Comparison of ENCODE assay signal across 15 cellular contexts in genomic region chr3:175433026-175433668, GRCh38.
A peak's percentile ranks its signal among the peaks of the same experiment; 100 is the strongest.
DNase-seq lines count a peak whose midpoint lies in the region; ATAC-seq, FAIRE-seq and TF ChIP-seq lines count a peak whose summit lies in the region.
"Had no signal": no experiment of that assay in that cellular context is flagged by ENCODE, and none has a peak within 500 bp of the region (broad histone marks: within the 10 kb centered on the region; RNA-seq: fewer than 3 reads in every experiment).

No MANE protein-coding gene starts in this region.

- FAIRE-seq in GM12892 (lab: Jason Lieb, UNC) = no peak

- DNase-seq in AG10803 (ENCODE audit: low read depth) (peak; percentile 76), M059J (ENCODE audit: low read depth) (peak; percentile 46), dedifferentiated amniotic fluid mesenchymal stem cell (ENCODE audit: extremely low spot score) (peak; percentile 79), non-pigmented ciliary epithelial cell (ENCODE audit: low read depth) (peak; percentile 70), GM12892 (ENCODE audit: insufficient read length) (no peak), NCI-H1105 (lab: John Stamatoyannopoulos, UW) (no peak), sigmoid colon (no peak)
- DNase-seq: activated CD4-positive, alpha-beta T cell treated with anti-CD3 and anti-CD28 coated beads, Interleukin-2, amount 50 U/mL, for 4 hours; CD4-positive, CD25-positive, alpha-beta regulatory T cell; cortex of kidney; DND-41; natural killer cell had no signal

- H3K36me3 ChIP-seq in sigmoid colon = no peaks in the 10 kb centered on the region
- H3K36me3 ChIP-seq: esophagus muscularis mucosa, vagina had no signal

- ATAC-seq in GM19395 (IDR thresholded peaks at IDR 0.05; ENCODE audit: unreplicated experiment) = no peak
- ATAC-seq: natural killer cell had no signal

- TF ChIP-seq CTCF in AG10803 (conservative IDR thresholded peaks at IDR 0.05; ENCODE audit: low read length) (no peak), sigmoid colon (IDR thresholded peaks at IDR 0.05) (no peak)

- intact Hi-C loops in sigmoid colon (cut with DNase I) = no loop called here

- H3K27me3 ChIP-seq in sigmoid colon = no peaks in the 10 kb centered on the region
- H3K27me3 ChIP-seq: esophagus muscularis mucosa, vagina had no signal

- no peak overlapping the region for H3K4me3 ChIP-seq in AG10803 (ENCODE audit: low read length)
- H3K4me3 ChIP-seq in sigmoid colon = no peak overlapping the region
- H3K4me3 ChIP-seq: esophagus muscularis mucosa, vagina had no signal

- H3K27ac ChIP-seq in sigmoid colon = peak overlapping the region in 1 of 4 donors; percentile 15
- H3K27ac ChIP-seq: esophagus muscularis mucosa, vagina had no signal

- H3K9me3 ChIP-seq in sigmoid colon = peaks cover 0 to 3% (median 0%) of the 10 kb centered on the region in 4 donors
- H3K9me3 ChIP-seq: esophagus muscularis mucosa, vagina had no signal

- TF ChIP-seq POLR2A in GM12892 (IDR thresholded peaks at IDR 0.05; ENCODE audit: low read depth, low read length) = no peak
- no peak for TF ChIP-seq POLR2A in sigmoid colon (IDR thresholded peaks at IDR 0.05)

- 81 to 87% methylated on average over 5 of the region's 5 CpGs for WGBS in sigmoid colon, 2 donors

- peaks cover 0 to 19% (median 7%) of the 10 kb centered on the region in 4 donors for H3K4me1 ChIP-seq in sigmoid colon
- H3K4me1 ChIP-seq: esophagus muscularis mucosa had no signal

- TF ChIP-seq EP300 in sigmoid colon (IDR thresholded peaks at IDR 0.05) = no peak

Comparison
In these comparisons a context has a peak if more than half of its experiments do, and no peak if none do; other contexts are left out.
1. DNase-seq: peak in AG10803 (single experiment), M059J (single experiment), dedifferentiated amniotic fluid mesenchymal stem cell (single experiment) and non-pigmented ciliary epithelial cell (single experiment); none in GM12892 (single experiment), NCI-H1105 (single experiment) and sigmoid colon (single experiment).